Comparison of ENCODE assay signal across 9 cellular contexts in the genomic region with DNA sequence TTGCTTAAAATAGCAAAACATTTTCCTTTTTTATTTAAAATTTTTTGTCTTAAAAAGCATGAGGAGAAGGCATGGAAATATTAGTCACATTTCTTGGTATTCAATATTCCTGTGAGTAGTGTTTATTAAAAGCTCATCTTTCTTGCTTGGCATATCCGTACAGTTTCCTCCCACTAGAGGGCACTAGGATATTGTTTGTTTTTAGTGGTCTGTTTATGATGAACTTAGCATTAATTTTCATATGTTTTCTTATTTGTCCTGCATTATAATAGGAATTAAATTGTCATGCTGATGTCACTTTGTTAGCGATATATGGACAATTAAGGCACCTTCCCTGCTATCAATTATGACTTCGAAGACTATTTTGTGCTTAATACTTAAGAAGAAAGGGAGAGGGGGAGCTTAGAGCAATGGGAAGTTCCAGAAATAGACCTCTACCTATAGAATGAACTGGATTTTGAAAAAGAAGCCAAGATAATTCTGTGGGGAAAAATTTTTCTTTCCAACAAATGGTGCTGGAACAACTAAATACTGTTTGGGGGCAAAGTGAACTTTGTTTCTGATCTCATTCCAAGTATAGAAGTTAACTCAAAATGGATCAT.
DNase-seq lines count a peak whose midpoint lies in the region; ATAC-seq and TF ChIP-seq lines count a peak whose summit lies in the region.
"Had no signal": no experiment of that assay in that cellular context is flagged by ENCODE, and none has a peak within 500 bp of the region (broad histone marks: within the 10 kb centered on the region; RNA-seq: fewer than 3 reads in every experiment).

No MANE protein-coding gene starts in this region.

- H3K9me3 ChIP-seq in ascending aorta (no peaks in the 10 kb centered on the region), thoracic aorta (no peaks in the 10 kb centered on the region)

- DNase-seq in AG09319 (ENCODE audit: extremely low read depth, low read depth) (peak; percentile 31), GM12864 (ENCODE audit: low read depth) (no peak), NCI-H2029 treated with DMSO at 0.1 percent for 48 hours (lab: John Stamatoyannopoulos, UW) (peak; percentile 28), ascending aorta (ENCODE audit: low spot score in 2 of 2) (no peak), iPS-NIHi7 (ENCODE audit: extremely low spot score) (peak; percentile 14), thoracic aorta (ENCODE audit: low spot score) (no peak), HK-2 (ENCODE audit: unreplicated experiment) (no peak)

- H3K36me3 ChIP-seq in ascending aorta (no peaks in the 10 kb centered on the region), thoracic aorta (no peaks in the 10 kb centered on the region)

- H3K4me1 ChIP-seq in ascending aorta (no peaks in the 10 kb centered on the region), thoracic aorta (ENCODE audit: control insufficient read depth in 1 of 2, low read depth in 2 of 2) (no peaks in the 10 kb centered on the region)

- TF ChIP-seq CTCF in AG09319 (IDR thresholded peaks at IDR 0.05; ENCODE audit: low read depth, low read length) (peak; percentile 79), GM12864 (IDR thresholded peaks at IDR 0.05; ENCODE audit: low read depth, low read length, missing control alignments) (peak; percentile 60), ascending aorta (IDR thresholded peaks at IDR 0.05) (peak in 2 of 3 experiments; percentile 39 to 55), thoracic aorta (IDR thresholded peaks at IDR 0.05) (peak; percentile 48)

- H3K4me3 ChIP-seq in GM12864 (ENCODE audit: low read depth, low read length) (no peak overlapping the region), ascending aorta (no peak overlapping the region), thoracic aorta (no peak overlapping the region)

- H3K27ac ChIP-seq in ascending aorta, result no peak overlapping the region
- H3K27ac ChIP-seq in thoracic aorta, result no peak overlapping the region
- H3K27ac ChIP-seq: epithelial cell of prostate had no signal

- no peaks in the 10 kb centered on the region for H3K27me3 ChIP-seq in ascending aorta
- H3K27me3 ChIP-seq in thoracic aorta (replicated peaks; ENCODE audit: insufficient read depth), result no peaks in the 10 kb centered on the region

- intact Hi-C loops in ascending aorta (cut with DNase I), result no loop called here

- no peak for ATAC-seq in thoracic aorta (ENCODE audit: insufficient number of reproducible peaks, low FRiP score, low read depth)
- no peak for ATAC-seq in HG03439 (IDR thresholded peaks at IDR 0.05; ENCODE audit: unreplicated experiment)

Comparison
In these comparisons a context has a peak if more than half of its experiments do, and no peak if none do; other contexts are left out.
1. DNase-seq: peak in AG09319 (single experiment), NCI-H2029 treated with DMSO at 0.1 percent for 48 hours (single experiment) and iPS-NIHi7 (single experiment); none in GM12864 (single experiment), ascending aorta (0 of 2), thoracic aorta (single experiment) and HK-2 (single experiment).
2. Peak in every context shown above with its lines, with median percentiles within 50 percentile points of each other: CTCF ChIP-seq.